Comparison of ENCODE assay signal across 1 cellular context in genomic region chr17:36629252-36629847, GRCh38.
TF ChIP-seq lines count a peak whose summit lies in the region.

No MANE protein-coding gene starts in this region.

TF ChIP-seq in HepG2, 621 proteins besides CTCF, POLR2A, EP300 and RAD21 (continued from another document):
- TF ChIP-seq ZFP91 (CRISPR knock-in tag; IDR thresholded peaks at IDR 0.05; ENCODE audit: borderline replicate concordance) (peak; percentile 44; the same call in 1 of the 2 replicates), NR2C2 (CRISPR knock-in tag; IDR thresholded peaks at IDR 0.05; ENCODE audit: borderline replicate concordance) (no peak), SALL1 (CRISPR knock-in tag; IDR thresholded peaks at IDR 0.05) (peak; percentile 43; the same call in 1 of the 2 replicates), ZNF800 (CRISPR knock-in tag; IDR thresholded peaks at IDR 0.05) (no peak), STAG1 (CRISPR knock-in tag; IDR thresholded peaks at IDR 0.05) (peak; percentile 97), ZNF556 (CRISPR knock-in tag; IDR thresholded peaks at IDR 0.05; ENCODE audit: borderline replicate concordance) (0 out of 2 replicates have a peak, but pooled peaks have one; percentile 35), PATZ1 (CRISPR knock-in tag; IDR thresholded peaks at IDR 0.05) (0 out of 2 replicates have a peak, but pooled peaks have one; percentile 31), ZNF691 (CRISPR knock-in tag; IDR thresholded peaks at IDR 0.05; ENCODE audit: borderline replicate concordance, low read depth) (0 out of 2 replicates have a peak, but pooled peaks have one; percentile 44), TEAD3 (CRISPR knock-in tag; optimal IDR thresholded peaks at IDR 0.05; ENCODE audit: borderline replicate concordance) (peak; percentile 9), ZNF687 (CRISPR knock-in tag; IDR thresholded peaks at IDR 0.05) (peak; percentile 57), IKZF5 (CRISPR knock-in tag; IDR thresholded peaks at IDR 0.05) (no peak), SP4 (CRISPR knock-in tag; IDR thresholded peaks at IDR 0.05) (0 out of 2 replicates have a peak, but pooled peaks have one; percentile 28), MAX (IDR thresholded peaks at IDR 0.05) (peak; percentile 60; the same call in 1 of the 2 replicates), POLR2AphosphoS2 (IDR thresholded peaks at IDR 0.05; ENCODE audit: low read depth, low read length) (no peak), XRCC5 (optimal IDR thresholded peaks at IDR 0.05; ENCODE audit: low read length) (peak; percentile 77), ZFX (CRISPR knock-in tag; IDR thresholded peaks at IDR 0.05; ENCODE audit: low read depth) (peak; percentile 32; the same call in 1 of the 2 replicates), NR2F6 (IDR thresholded peaks at IDR 0.05) (no peak), NR2F6 (CRISPR knock-in tag; IDR thresholded peaks at IDR 0.05) (0 out of 2 replicates have a peak, but pooled peaks have one; percentile 5), ZNF788 (CRISPR knock-in tag; IDR thresholded peaks at IDR 0.05; ENCODE audit: borderline replicate concordance) (peak; percentile 15; the same call in 1 of the 2 replicates), ZNF775 (CRISPR knock-in tag; IDR thresholded peaks at IDR 0.05; ENCODE audit: borderline replicate concordance) (no peak), MYC (CRISPR knock-in tag; IDR thresholded peaks at IDR 0.05; ENCODE audit: borderline replicate concordance) (peak; percentile 62; the same call in 1 of the 2 replicates), SMC3 (IDR thresholded peaks at IDR 0.05; ENCODE audit: low read length) (peak; percentile 55; the same call in 1 of the 2 replicates), SIN3A (IDR thresholded peaks at IDR 0.05; ENCODE audit: borderline replicate concordance, low read depth, low read length) (no peak)
